In genomic region chr2:74816540-74817331, GRCh38 we compare ENCODE assay signal across 1 cellular context.
TF ChIP-seq lines count a peak whose summit lies in the region.

No MANE protein-coding gene starts in this region.

TF ChIP-seq in HepG2, 621 proteins besides CTCF, POLR2A, EP300 and RAD21 (continued from another document and continues in another):
- TF ChIP-seq ZNF318 (CRISPR knock-in tag; IDR thresholded peaks at IDR 0.05) (no peak), ZSCAN29 (CRISPR knock-in tag; conservative IDR thresholded peaks at IDR 0.05) (peak; percentile 38; the same call in 1 of the 2 replicates), AKNA (CRISPR knock-in tag; IDR thresholded peaks at IDR 0.05; ENCODE audit: borderline replicate concordance) (no peak), KLF11 (CRISPR knock-in tag; IDR thresholded peaks at IDR 0.05) (0 out of 2 replicates have a peak, but pooled peaks have one; percentile 57), SP2 (CRISPR knock-in tag; IDR thresholded peaks at IDR 0.05) (no peak), SKIL (CRISPR knock-in tag; IDR thresholded peaks at IDR 0.05; ENCODE audit: borderline replicate concordance) (peak; percentile 86), CENPT (CRISPR knock-in tag; IDR thresholded peaks at IDR 0.05; ENCODE audit: low read depth) (no peak), ZFX (CRISPR knock-in tag; IDR thresholded peaks at IDR 0.05; ENCODE audit: low read depth) (peak; percentile 54), ZNF10 (CRISPR knock-in tag; IDR thresholded peaks at IDR 0.05; ENCODE audit: borderline replicate concordance, low read depth) (no peak), RFX5 (IDR thresholded peaks at IDR 0.05; ENCODE audit: low read depth, low read length) (no peak), SP140L (CRISPR knock-in tag; IDR thresholded peaks at IDR 0.05; ENCODE audit: borderline replicate concordance) (no peak), SMYD3 (CRISPR knock-in tag; IDR thresholded peaks at IDR 0.05) (no peak; the same call in 1 of the 2 replicates), ZKSCAN8 (CRISPR knock-in tag; IDR thresholded peaks at IDR 0.05; ENCODE audit: borderline replicate concordance) (peak; percentile 91), RFX3 (CRISPR knock-in tag; IDR thresholded peaks at IDR 0.05) (no peak), RNF2 (conservative IDR thresholded peaks at IDR 0.05; ENCODE audit: low read depth) (no peak), KDM1A (CRISPR knock-in tag; IDR thresholded peaks at IDR 0.05) (no peak), USF2 (IDR thresholded peaks at IDR 0.05; ENCODE audit: low read depth, low read length) (no peak), USF2 (CRISPR knock-in tag; IDR thresholded peaks at IDR 0.05; ENCODE audit: borderline replicate concordance) (no peak), KLF16 (CRISPR knock-in tag; IDR thresholded peaks at IDR 0.05) (peak in 1 of 2 experiments; percentile 40; a peak in 1 of 4 replicates), TBP (CRISPR knock-in tag; IDR thresholded peaks at IDR 0.05) (no peak), ZNF652 (CRISPR knock-in tag; IDR thresholded peaks at IDR 0.05; ENCODE audit: borderline replicate concordance, low read depth) (no peak), EED (CRISPR knock-in tag; IDR thresholded peaks at IDR 0.05) (no peak), TCF7 (IDR thresholded peaks at IDR 0.05; ENCODE audit: low read depth) (peak; percentile 78), HNF1B (CRISPR knock-in tag; IDR thresholded peaks at IDR 0.05) (peak; percentile 74; the same call in 1 of the 2 replicates), GZF1 (CRISPR knock-in tag; IDR thresholded peaks at IDR 0.05) (peak; percentile 36; the same call in 1 of the 2 replicates), FOXK1 (CRISPR knock-in tag; IDR thresholded peaks at IDR 0.05; ENCODE audit: borderline replicate concordance, low read depth) (peak; percentile 63; the same call in 1 of the 2 replicates), ZNF891 (CRISPR knock-in tag; IDR thresholded peaks at IDR 0.05) (no peak), ZBTB7B (CRISPR knock-in tag; IDR thresholded peaks at IDR 0.05) (0 out of 2 replicates have a peak, but pooled peaks have one; percentile 23), DPF2 (CRISPR knock-in tag; IDR thresholded peaks at IDR 0.05; ENCODE audit: borderline replicate concordance, low read depth) (no peak), ZNF431 (CRISPR knock-in tag; IDR thresholded peaks at IDR 0.05; ENCODE audit: borderline replicate concordance, low read depth) (0 out of 2 replicates have a peak, but pooled peaks have one; percentile 46), ZNF597 (CRISPR knock-in tag; IDR thresholded peaks at IDR 0.05) (no peak), FOSL1 (CRISPR knock-in tag; IDR thresholded peaks at IDR 0.05; ENCODE audit: borderline replicate concordance) (no peak), ZNF703 (CRISPR knock-in tag; IDR thresholded peaks at IDR 0.05; ENCODE audit: borderline replicate concordance) (no peak), ZNF33B (CRISPR knock-in tag; IDR thresholded peaks at IDR 0.05) (no peak), KDM5B (CRISPR knock-in tag; IDR thresholded peaks at IDR 0.05; ENCODE audit: borderline replicate concordance) (no peak; the same call in 1 of the 2 replicates), ARID3A (IDR thresholded peaks at IDR 0.05; ENCODE audit: low read depth, low read length) (peak; percentile 50; the same call in 1 of the 2 replicates), ZBTB38 (CRISPR knock-in tag; IDR thresholded peaks at IDR 0.05) (no peak), ZNF20 (CRISPR knock-in tag; IDR thresholded peaks at IDR 0.05) (no peak)
